Comparison of ENCODE assay signal across 1 cellular context in the genomic region with DNA sequence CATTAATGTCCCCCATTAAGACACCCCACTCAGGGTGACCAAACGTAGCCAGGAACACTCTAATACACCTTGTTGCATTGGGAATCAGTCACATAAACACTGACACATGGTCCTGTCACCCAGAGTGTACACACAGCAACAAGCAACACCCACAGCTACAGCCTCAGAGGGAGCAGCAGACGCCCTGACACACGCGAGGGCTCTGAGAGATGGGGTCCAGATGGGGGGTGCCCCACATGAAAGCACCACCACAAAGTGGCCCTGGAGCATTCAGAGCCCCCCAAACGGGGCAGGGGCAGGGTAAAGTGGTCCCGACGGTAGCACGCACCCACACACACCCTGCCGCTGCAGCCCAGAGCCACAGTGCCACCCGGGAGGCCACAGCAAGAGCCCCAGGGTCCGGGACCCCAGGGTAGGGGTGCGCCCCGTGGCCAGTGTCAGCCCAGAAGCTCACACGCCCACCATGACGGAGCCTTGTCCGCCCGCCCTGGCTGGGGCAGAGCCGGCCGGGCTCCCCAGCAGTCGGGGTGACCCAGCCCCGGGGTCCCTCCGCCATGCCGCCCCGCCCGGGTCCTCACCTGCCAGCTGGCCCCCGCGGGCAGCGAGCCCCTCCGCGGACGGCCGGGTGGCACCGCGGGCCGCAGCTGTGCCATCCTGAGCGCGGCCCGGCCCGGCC.
TF ChIP-seq lines count a peak whose summit lies in the region.

No MANE protein-coding gene starts in this region.

TF ChIP-seq in HEK293, 187 proteins besides CTCF, POLR2A, EP300 and RAD21 (continued from another document):
- TF ChIP-seq, protein P1, sequence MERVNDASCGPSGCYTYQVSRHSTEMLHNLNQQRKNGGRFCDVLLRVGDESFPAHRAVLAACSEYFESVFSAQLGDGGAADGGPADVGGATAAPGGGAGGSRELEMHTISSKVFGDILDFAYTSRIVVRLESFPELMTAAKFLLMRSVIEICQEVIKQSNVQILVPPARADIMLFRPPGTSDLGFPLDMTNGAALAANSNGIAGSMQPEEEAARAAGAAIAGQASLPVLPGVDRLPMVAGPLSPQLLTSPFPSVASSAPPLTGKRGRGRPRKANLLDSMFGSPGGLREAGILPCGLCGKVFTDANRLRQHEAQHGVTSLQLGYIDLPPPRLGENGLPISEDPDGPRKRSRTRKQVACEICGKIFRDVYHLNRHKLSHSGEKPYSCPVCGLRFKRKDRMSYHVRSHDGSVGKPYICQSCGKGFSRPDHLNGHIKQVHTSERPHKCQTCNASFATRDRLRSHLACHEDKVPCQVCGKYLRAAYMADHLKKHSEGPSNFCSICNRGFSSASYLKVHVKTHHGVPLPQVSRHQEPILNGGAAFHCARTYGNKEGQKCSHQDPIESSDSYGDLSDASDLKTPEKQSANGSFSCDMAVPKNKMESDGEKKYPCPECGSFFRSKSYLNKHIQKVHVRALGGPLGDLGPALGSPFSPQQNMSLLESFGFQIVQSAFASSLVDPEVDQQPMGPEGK (tag by site-specific recombination; IDR thresholded peaks at IDR 0.05) = 0 out of 2 replicates have a peak, but pooled peaks have one; percentile 14
- TF ChIP-seq ZNF157 (tag by site-specific recombination; IDR thresholded peaks at IDR 0.05) (no peak), SCRT2 (tag by site-specific recombination; IDR thresholded peaks at IDR 0.05) (peak; percentile 34; the same call in 1 of the 2 replicates), ZSCAN30 (tag by site-specific recombination; IDR thresholded peaks at IDR 0.05) (no peak)
TF ChIP-seq in HEK293: peak in this region for 4.
